ENCODE assay signal across 14 cellular contexts in the genomic region with DNA sequence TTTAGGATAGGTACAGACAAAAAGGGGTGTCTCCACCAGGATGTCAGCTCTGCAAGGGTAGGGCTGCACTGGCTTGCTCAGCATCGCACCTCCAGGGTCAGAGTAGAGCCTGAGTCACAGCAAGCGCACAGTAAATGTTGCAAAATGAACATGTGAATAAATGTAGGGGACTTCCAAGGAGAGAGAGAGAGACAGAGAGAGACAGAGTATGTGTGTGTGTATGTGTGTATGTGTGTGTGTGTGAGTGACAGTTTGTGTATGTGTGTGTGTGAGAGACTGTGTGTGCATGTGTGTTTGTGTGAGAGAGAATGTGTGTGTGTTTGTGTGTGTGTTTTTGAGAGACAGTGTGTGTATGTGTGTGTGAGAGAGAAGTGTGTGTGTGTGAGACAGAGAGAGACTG.
DNase-seq lines count a peak whose midpoint lies in the region; ATAC-seq and TF ChIP-seq lines count a peak whose summit lies in the region.
"Had no signal": no experiment of that assay in that cellular context is flagged by ENCODE, and none has a peak within 500 bp of the region (broad histone marks: within the 10 kb centered on the region; RNA-seq: fewer than 3 reads in every experiment).

No MANE protein-coding gene starts in this region.

- H3K9ac ChIP-seq in MM.1S (ENCODE audit: low read length): no peak overlapping the region

- H2AFZ ChIP-seq in MM.1S (ENCODE audit: low read length): peak overlapping the region; percentile 61

- no peaks in the 10 kb centered on the region for H3K27me3 ChIP-seq in MM.1S (replicated peaks; ENCODE audit: insufficient read depth, low read length)

- H3K4me3 Mint-ChIP-seq in activated CD4-positive, alpha-beta T cell treated with anti-CD3 and anti-CD28 coated beads for 36 hours: no peak overlapping the region

- H3K4me2 ChIP-seq in MM.1S (ENCODE audit: low read depth, low read length): no peak overlapping the region

- no peaks in the 10 kb centered on the region for H3K9me2 ChIP-seq in MM.1S (replicated peaks; ENCODE audit: insufficient read depth, low read length)

- H3K4me1 ChIP-seq in MM.1S (ENCODE audit: low read length): peaks cover 15% of the 10 kb centered on the region
- H3K4me1 ChIP-seq: suprapubic skin had no signal

- CTCF ChIA-PET in activated CD4-positive, alpha-beta T cell treated with anti-CD3 and anti-CD28 coated beads for 36 hours (lab: Charles Lee): no interaction called here

- POLR2A ChIA-PET in activated CD4-positive, alpha-beta T cell treated with anti-CD3 and anti-CD28 coated beads for 36 hours (lab: Charles Lee): no interaction called here

- no peaks in the 10 kb centered on the region for H3K36me3 ChIP-seq in MM.1S (replicated peaks; ENCODE audit: insufficient read depth, low read length)
- H3K36me3 ChIP-seq: suprapubic skin had no signal

- peak; percentile 38 for DNase-seq in activated CD4-positive, alpha-beta T cell treated with anti-CD3 and anti-CD28 coated beads for 36 hours
- DNase-seq in activated CD4-positive, alpha-beta T cell treated with anti-CD3 and anti-CD28 coated beads, Interleukin-2, amount 50 U/mL, for 48 hours: no peak
- no peak for DNase-seq in MM.1S
- peak; percentile 97 for DNase-seq in epithelial cell of esophagus (ENCODE audit: low read depth)
- DNase-seq in non-pigmented ciliary epithelial cell (ENCODE audit: low read depth): peak; percentile 5
- DNase-seq: activated effector memory CD4-positive, alpha-beta T cell treated with anti-CD3 and anti-CD28 coated beads, Interleukin-2, amount 50 U/mL, for 16 hours; dermis blood vessel endothelial cell; DND-41; midbrain had no signal

- no peak overlapping the region for H3K4me3 ChIP-seq in MM.1S (ENCODE audit: low read length)
- H3K4me3 ChIP-seq in epithelial cell of esophagus (ENCODE audit: low read length): no peak overlapping the region
- H3K4me3 ChIP-seq: SK-N-MC, suprapubic skin had no signal

- no peaks in the 10 kb centered on the region for H3K27me3 Mint-ChIP-seq in activated CD4-positive, alpha-beta T cell treated with anti-CD3 and anti-CD28 coated beads for 36 hours

- H3K27ac Mint-ChIP-seq in activated CD4-positive, alpha-beta T cell treated with anti-CD3 and anti-CD28 coated beads for 36 hours: no peak overlapping the region

- peaks cover 4% of the 10 kb centered on the region for H3K9me3 Mint-ChIP-seq in activated CD4-positive, alpha-beta T cell treated with anti-CD3 and anti-CD28 coated beads for 36 hours (ENCODE audit: low read depth)

- peaks cover 8% of the 10 kb centered on the region for H3F3A ChIP-seq in MM.1S (ENCODE audit: insufficient read depth, low read length)

- no peaks in the 10 kb centered on the region for H3K36me3 Mint-ChIP-seq in activated CD4-positive, alpha-beta T cell treated with anti-CD3 and anti-CD28 coated beads for 36 hours (ENCODE audit: low read depth)

- H3K4me1 Mint-ChIP-seq in activated CD4-positive, alpha-beta T cell treated with anti-CD3 and anti-CD28 coated beads for 36 hours: no peaks in the 10 kb centered on the region

- no peaks in the 10 kb centered on the region for H4K20me1 ChIP-seq in MM.1S (ENCODE audit: insufficient read depth, low read length)

- TF ChIP-seq CTCF in MM.1S (IDR thresholded peaks at IDR 0.05; ENCODE audit: low read length): no peak
- TF ChIP-seq CTCF in epithelial cell of esophagus (IDR thresholded peaks at IDR 0.05; ENCODE audit: insufficient read depth, low read depth, low read length, missing control alignments): no peak

- intact Hi-C loops in activated CD4-positive, alpha-beta T cell treated with anti-CD3 and anti-CD28 coated beads for 36 hours (cut with DNase I, micrococcal nuclease): no loop called here

- H3K27ac ChIP-seq in MM.1S (ENCODE audit: low read length): peak overlapping the region; percentile 38; the same call in 1 of the 2 replicates
- H3K27ac ChIP-seq: SK-N-MC, suprapubic skin had no signal

- no peaks in the 10 kb centered on the region for H3K79me2 ChIP-seq in MM.1S (ENCODE audit: low read length)

- H3K9me3 ChIP-seq in MM.1S (replicated peaks; ENCODE audit: insufficient read depth, low read length): no peaks in the 10 kb centered on the region
- H3K9me3 ChIP-seq: suprapubic skin had no signal

- ATAC-seq in activated CD4-positive, alpha-beta T cell treated with anti-CD3 and anti-CD28 coated beads for 36 hours: peak; percentile 93
- no peak for ATAC-seq in GM18502 (IDR thresholded peaks at IDR 0.05; ENCODE audit: poor library complexity, unreplicated experiment)
- no peak for ATAC-seq in GM18907 (IDR thresholded peaks at IDR 0.05; ENCODE audit: unreplicated experiment)
- no peak for ATAC-seq in HG02885 (IDR thresholded peaks at IDR 0.05; ENCODE audit: poor library complexity, unreplicated experiment)

Comparison
In these comparisons a context has a peak if more than half of its experiments do, and no peak if none do; other contexts are left out.
1. DNase-seq: peak in activated CD4-positive, alpha-beta T cell treated with anti-CD3 and anti-CD28 coated beads for 36 hours (single experiment), epithelial cell of esophagus (single experiment) and non-pigmented ciliary epithelial cell (single experiment); none in activated CD4-positive, alpha-beta T cell treated with anti-CD3 and anti-CD28 coated beads, Interleukin-2, amount 50 U/mL, for 48 hours (0 of 2) and MM.1S (single experiment).